9 cellular contexts compared by ENCODE assay signal in the genomic region with DNA sequence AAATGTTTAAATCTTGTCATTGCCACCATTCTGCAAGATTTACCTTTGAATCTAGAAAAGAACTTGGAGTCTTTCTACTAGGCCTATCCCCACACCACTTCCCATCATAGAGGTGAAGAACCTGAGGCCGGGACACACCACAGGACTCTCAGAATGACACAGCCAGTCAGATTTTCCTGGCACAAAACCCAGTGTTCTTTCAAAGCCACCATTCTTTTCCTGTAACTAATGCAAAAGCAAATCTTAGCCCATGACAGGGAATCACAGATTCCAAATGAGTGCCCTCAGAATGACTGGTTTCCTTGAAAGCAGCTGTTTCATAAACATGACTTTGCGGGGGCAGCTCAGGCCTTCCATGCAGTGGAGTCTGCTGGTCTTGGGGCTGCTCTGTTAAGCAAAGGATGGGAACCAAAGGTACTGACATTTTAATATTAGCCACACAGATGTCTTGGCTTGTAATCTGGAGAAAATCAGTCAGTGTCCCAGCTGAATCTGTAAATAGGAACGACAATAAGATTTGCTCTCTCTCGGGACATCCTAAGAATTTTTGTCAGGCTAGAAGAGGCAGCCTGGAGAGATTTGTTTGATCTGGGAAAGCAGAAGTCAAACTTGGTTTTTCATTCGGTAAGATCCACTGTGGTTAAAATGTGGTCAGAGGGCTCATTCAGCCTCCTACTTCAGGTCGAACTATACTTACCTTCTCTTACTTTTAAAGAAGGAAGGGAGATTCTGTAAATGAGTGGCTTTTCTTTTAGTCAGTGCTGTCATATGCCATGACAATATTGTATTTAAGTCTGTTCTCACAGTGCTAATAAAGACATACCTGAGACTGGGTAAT.
DNase-seq lines count a peak whose midpoint lies in the region; ATAC-seq and TF ChIP-seq lines count a peak whose summit lies in the region.
"Had no signal": no experiment of that assay in that cellular context is flagged by ENCODE, and none has a peak within 500 bp of the region (broad histone marks: within the 10 kb centered on the region; RNA-seq: fewer than 3 reads in every experiment).

No MANE protein-coding gene starts in this region.

- peaks cover 34% of the 10 kb centered on the region for H3K4me1 Mint-ChIP-seq in activated CD4-positive, alpha-beta memory T cell treated with anti-CD3 and anti-CD28 coated beads for 36 hours (ENCODE audit: low read depth)

- H3K9me3 Mint-ChIP-seq in activated CD4-positive, alpha-beta memory T cell treated with anti-CD3 and anti-CD28 coated beads for 36 hours, result peaks cover 2% of the 10 kb centered on the region

- POLR2A ChIA-PET in activated CD4-positive, alpha-beta memory T cell treated with anti-CD3 and anti-CD28 coated beads for 36 hours (lab: Charles Lee), result no interaction called here

- intact Hi-C loops in activated CD4-positive, alpha-beta memory T cell treated with anti-CD3 and anti-CD28 coated beads for 36 hours (cut with micrococcal nuclease), result loop anchor here (1.0 to 2.0 kb wide), 7 partner anchors 9 to 253 kb away; no protein-coding TSS in a partner anchor
- intact Hi-C loops in ovary (cut with DNase I), result no loop called here

- H3K36me3 Mint-ChIP-seq in activated CD4-positive, alpha-beta memory T cell treated with anti-CD3 and anti-CD28 coated beads for 36 hours, result peaks cover 2% of the 10 kb centered on the region

- CTCF ChIA-PET in activated CD4-positive, alpha-beta memory T cell treated with anti-CD3 and anti-CD28 coated beads for 36 hours (lab: Charles Lee), result interaction anchor here (0.7 kb wide), 1 partner anchor 78 kb away, joined by 3 read pairs; no protein-coding TSS in a partner anchor

- 69 to 81% (median 76%) methylated on average over 6 of the region's 6 CpGs for WGBS in ovary, 3 donors

- peaks cover 9% of the 10 kb centered on the region for H3K27me3 Mint-ChIP-seq in activated CD4-positive, alpha-beta memory T cell treated with anti-CD3 and anti-CD28 coated beads for 36 hours

- no peaks in the 10 kb centered on the region for H3K9me3 ChIP-seq in ovary

- peak overlapping the region; percentile 31 for H3K4me3 Mint-ChIP-seq in activated CD4-positive, alpha-beta memory T cell treated with anti-CD3 and anti-CD28 coated beads for 36 hours

- H3K4me1 ChIP-seq in ovary (ENCODE audit: insufficient read depth), result no peaks in the 10 kb centered on the region

- no peak for TF ChIP-seq CTCF in ovary (IDR thresholded peaks at IDR 0.05)

- H3K4me3 ChIP-seq in skeletal muscle cell (ENCODE audit: low read depth, low read length) (no peak overlapping the region), ovary (no peak overlapping the region)

- H3K27me3 ChIP-seq in ovary, result no peaks in the 10 kb centered on the region

- DNase-seq in SKM-1 treated with dmso at 0.1 percent for 144 hours (lab: John Stamatoyannopoulos, UW; ENCODE audit: unreplicated experiment) (peak; percentile 13), SKM-1 (lab: John Stamatoyannopoulos, UW; ENCODE audit: unreplicated experiment) (no peak), skeletal muscle cell (ENCODE audit: low read depth) (peak; percentile 55), DMS153 (lab: John Stamatoyannopoulos, UW) (no peak), ovary (no peak)
- DNase-seq in activated CD4-positive, alpha-beta memory T cell treated with anti-CD3 and anti-CD28 coated beads for 36 hours, result peak; percentile 82

- no peaks in the 10 kb centered on the region for H3K36me3 ChIP-seq in ovary

- no peak for TF ChIP-seq POLR2A in ovary (IDR thresholded peaks at IDR 0.05)

- TF ChIP-seq EP300 in ovary (IDR thresholded peaks at IDR 0.05), result no peak

- no peak overlapping the region for H3K27ac ChIP-seq in ovary

- H3K27ac Mint-ChIP-seq in activated CD4-positive, alpha-beta memory T cell treated with anti-CD3 and anti-CD28 coated beads for 36 hours, result peak overlapping the region; percentile 89

- ATAC-seq in HG02938 (IDR thresholded peaks at IDR 0.05; ENCODE audit: unreplicated experiment) (peak; percentile 71), HG03039 (IDR thresholded peaks at IDR 0.05; ENCODE audit: unreplicated experiment) (no peak)
- ATAC-seq: Panc1 had no signal

Comparison
In these comparisons a context has a peak if more than half of its experiments do, and no peak if none do; other contexts are left out.
1. DNase-seq: peak in SKM-1 treated with dmso at 0.1 percent for 144 hours (single experiment), activated CD4-positive, alpha-beta memory T cell treated with anti-CD3 and anti-CD28 coated beads for 36 hours (single experiment) and skeletal muscle cell (single experiment); none in SKM-1 (single experiment), DMS153 (single experiment) and ovary (0 of 5).